Comparison of ENCODE assay signal across 15 cellular contexts in genomic region chr11:59776210-59777066, GRCh38. TPM values are rescaled to one million over a fixed set of nuclear protein-coding genes. Genes with fewer than 3 reads are reported as not detected.
DNase-seq lines count a peak whose midpoint lies in the region; ATAC-seq and TF ChIP-seq lines count a peak whose summit lies in the region.
"Had no signal": no experiment of that assay in that cellular context is flagged by ENCODE, and none has a peak within 500 bp of the region (broad histone marks: within the 10 kb centered on the region; RNA-seq: fewer than 3 reads in every experiment).

No MANE protein-coding gene starts in this region.

- H3K36me3 Mint-ChIP-seq in activated naive CD8-positive, alpha-beta T cell treated with anti-CD3 and anti-CD28 coated beads, Interleukin-2, amount 50 U/mL, for 24 hours (ENCODE audit: low read depth) = peaks cover 1% of the 10 kb centered on the region
- H3K36me3 Mint-ChIP-seq in activated naive CD4-positive, alpha-beta T cell treated with anti-CD3 and anti-CD28 coated beads for 36 hours (ENCODE audit: low read depth) = peaks cover 6% of the 10 kb centered on the region
- H3K36me3 Mint-ChIP-seq: CD4-positive, CD25-positive, alpha-beta regulatory T cell had no signal

- peak; percentile 69 for ATAC-seq in activated naive CD8-positive, alpha-beta T cell treated with anti-CD3 and anti-CD28 coated beads, Interleukin-2, amount 50 U/mL, for 24 hours
- ATAC-seq in left colon (peak; percentile 78), HG03159 (IDR thresholded peaks at IDR 0.05; ENCODE audit: unreplicated experiment) (no peak)

- POLR2A ChIA-PET in HEK293 (lab: Yijun Ruan, JAX) = interaction anchor here (1.6 kb wide), 1 partner anchor 21 kb away, joined by 4 read pairs; no protein-coding TSS in a partner anchor

- no peak overlapping the region for H3K27ac Mint-ChIP-seq in activated naive CD8-positive, alpha-beta T cell treated with anti-CD3 and anti-CD28 coated beads, Interleukin-2, amount 50 U/mL, for 24 hours
- H3K27ac Mint-ChIP-seq in activated naive CD4-positive, alpha-beta T cell treated with anti-CD3 and anti-CD28 coated beads for 36 hours = no peak overlapping the region
- H3K27ac Mint-ChIP-seq: activated naive CD8-positive, alpha-beta T cell; CD4-positive, CD25-positive, alpha-beta regulatory T cell; nephron progenitor cell had no signal

- H3K9me3 ChIP-seq in HEK293 (ENCODE audit: control insufficient read depth, insufficient read depth, low read depth, low read length) = no peaks in the 10 kb centered on the region
- no peaks in the 10 kb centered on the region for H3K9me3 ChIP-seq in SJCRH30 (replicated peaks)

- H3K4me1 Mint-ChIP-seq in activated naive CD8-positive, alpha-beta T cell treated with anti-CD3 and anti-CD28 coated beads, Interleukin-2, amount 50 U/mL, for 24 hours = peaks cover 30% of the 10 kb centered on the region
- H3K4me1 Mint-ChIP-seq in activated naive CD4-positive, alpha-beta T cell treated with anti-CD3 and anti-CD28 coated beads for 36 hours (ENCODE audit: low read depth) = peaks cover 22% of the 10 kb centered on the region

- no peaks in the 10 kb centered on the region for H3K27me3 Mint-ChIP-seq in activated naive CD8-positive, alpha-beta T cell treated with anti-CD3 and anti-CD28 coated beads, Interleukin-2, amount 50 U/mL, for 24 hours
- H3K27me3 Mint-ChIP-seq in activated naive CD4-positive, alpha-beta T cell treated with anti-CD3 and anti-CD28 coated beads for 36 hours (ENCODE audit: low read depth) = no peaks in the 10 kb centered on the region
- H3K27me3 Mint-ChIP-seq: activated naive CD8-positive, alpha-beta T cell; CD4-positive, CD25-positive, alpha-beta regulatory T cell had no signal

- no peak overlapping the region for H3K4me3 ChIP-seq in HEK293 (ENCODE audit: low read depth, low read length)
- H3K4me3 ChIP-seq in SJCRH30 = no peak overlapping the region

- intact Hi-C loops in left colon (cut with DNase I, micrococcal nuclease) = no loop called here
- intact Hi-C loops in activated naive CD4-positive, alpha-beta T cell treated with anti-CD3 and anti-CD28 coated beads for 36 hours (cut with micrococcal nuclease) = loop anchor here (1.0 kb wide), 1 partner anchor 34 kb away; the partner anchor contains the start of gene MRPL16

- TF ChIP-seq CTCF in 22Rv1 (IDR thresholded peaks at IDR 0.05) (no peak), HEK293 (tag by site-specific recombination; IDR thresholded peaks at IDR 0.05) (no peak)

- H3K4me1 ChIP-seq in HEK293 (ENCODE audit: control insufficient read depth, insufficient read depth, low read length) (peaks cover 7% of the 10 kb centered on the region; the same call in 1 of the 2 replicates), SJCRH30 (no peaks in the 10 kb centered on the region)

- DNase-seq in activated naive CD8-positive, alpha-beta T cell treated with anti-CD3 and anti-CD28 coated beads, Interleukin-2, amount 50 U/mL, for 24 hours = no peak
- no peak for DNase-seq in left colon
- DNase-seq in activated effector memory CD4-positive, alpha-beta T cell treated with anti-CD3 and anti-CD28 coated beads, Interleukin-2, amount 50 U/mL, for 16 hours = no peak
- DNase-seq in SJCRH30 = no peak
- DNase-seq in activated naive CD4-positive, alpha-beta T cell treated with anti-CD3 and anti-CD28 coated beads for 36 hours = no peak
- DNase-seq: CD4-positive, CD25-positive, alpha-beta regulatory T cell; foreskin melanocyte; H7; NCI-H446 treated with DMSO at 0.1 percent for 48 hours; nephron progenitor cell; T1000 had no signal

- H3K36me3 ChIP-seq in HEK293 (ENCODE audit: control insufficient read depth in 2 of 2, insufficient read depth in 1 of 2, low read length in 2 of 2) (peaks cover 8 to 45% of the 10 kb centered on the region in 2 experiments; a peak in 2 of 3 replicates), SJCRH30 (peaks cover 4% of the 10 kb centered on the region)

- H3K27ac ChIP-seq in 22Rv1 (peak overlapping the region; percentile 51), HEK293 (ENCODE audit: extremely low read depth, low read depth, low read length) (no peak overlapping the region), SJCRH30 (no peak overlapping the region)

- no peak overlapping the region for H3K4me3 Mint-ChIP-seq in activated naive CD8-positive, alpha-beta T cell treated with anti-CD3 and anti-CD28 coated beads, Interleukin-2, amount 50 U/mL, for 24 hours
- no peak overlapping the region for H3K4me3 Mint-ChIP-seq in activated naive CD4-positive, alpha-beta T cell treated with anti-CD3 and anti-CD28 coated beads for 36 hours
- H3K4me3 Mint-ChIP-seq: activated naive CD8-positive, alpha-beta T cell; CD4-positive, CD25-positive, alpha-beta regulatory T cell; nephron progenitor cell had no signal

- CTCF ChIA-PET in HEK293 (lab: Yijun Ruan, JAX) = interaction anchor here (1.4 to 1.7 kb wide), 2 partner anchors 12 to 25 kb away, joined by 3 to 7 read pairs; no protein-coding TSS in a partner anchor
- CTCF ChIA-PET in activated naive CD4-positive, alpha-beta T cell treated with anti-CD3 and anti-CD28 coated beads for 36 hours (lab: Charles Lee) = no interaction called here

- H3K27me3 ChIP-seq in SJCRH30 = no peaks in the 10 kb centered on the region

- no peaks in the 10 kb centered on the region for H3K9me3 Mint-ChIP-seq in activated naive CD8-positive, alpha-beta T cell treated with anti-CD3 and anti-CD28 coated beads, Interleukin-2, amount 50 U/mL, for 24 hours
- H3K9me3 Mint-ChIP-seq in activated naive CD4-positive, alpha-beta T cell treated with anti-CD3 and anti-CD28 coated beads for 36 hours = no peaks in the 10 kb centered on the region
- H3K9me3 Mint-ChIP-seq: CD4-positive, CD25-positive, alpha-beta regulatory T cell; nephron progenitor cell had no signal

TF ChIP-seq in HEK293, 187 proteins besides CTCF, POLR2A, EP300 and RAD21 (continues in another document):
- TF ChIP-seq ZNF48 (tag by site-specific recombination; IDR thresholded peaks at IDR 0.05) (no peak), ZNF558 (tag by site-specific recombination; IDR thresholded peaks at IDR 0.05) (0 out of 2 replicates have a peak, but pooled peaks have one; percentile 36), PRDM1 (tag by site-specific recombination; IDR thresholded peaks at IDR 0.05) (peak; percentile 60), INSM2 (tag by site-specific recombination; IDR thresholded peaks at IDR 0.05) (peak; percentile 78; the same call in 1 of the 2 replicates), ZNF660 (tag by site-specific recombination; IDR thresholded peaks at IDR 0.05) (0 out of 2 replicates have a peak, but pooled peaks have one; percentile 39), ZBTB21 (tag by site-specific recombination; IDR thresholded peaks at IDR 0.05) (0 out of 2 replicates have a peak, but pooled peaks have one; percentile 50), OSR2 (tag by site-specific recombination; IDR thresholded peaks at IDR 0.05) (peak; percentile 21; the same call in 1 of the 2 replicates), ZNF529 (tag by site-specific recombination; IDR thresholded peaks at IDR 0.05; ENCODE audit: insufficient replicate concordance) (no peak), ZNF571 (tag by site-specific recombination; IDR thresholded peaks at IDR 0.05) (no peak), ZNF350 (tag by site-specific recombination; IDR thresholded peaks at IDR 0.05) (no peak), PRDM10 (tag by site-specific recombination; IDR thresholded peaks at IDR 0.05) (0 out of 2 replicates have a peak, but pooled peaks have one; percentile 11), ZNF629 (tag by site-specific recombination; IDR thresholded peaks at IDR 0.05) (peak; percentile 92)

RNA-seq across cellular contexts. Expression of gene STX3, which starts 21.3 kb away (rescaled TPM):
- total RNA-seq in left colon = 100 to 1,000 TPM in 1 of 2 donors, 10 to 100 TPM in 1; 83.8 to 133 TPM
- total RNA-seq in SJCRH30 (2014; rRNA removed; shearing (Covaris generic)) = 50.6 and 52.6 TPM in 2 replicates
- 1 to 10 TPM; 5.4 to 5.5 TPM for total RNA-seq in activated naive CD4-positive, alpha-beta T cell treated with anti-CD3 and anti-CD28 coated beads for 36 hours

RNA-seq across cellular contexts. Expression of gene MRPL16, which starts 34.1 kb away (rescaled TPM):
- total RNA-seq in left colon = 10 to 100 TPM; 48.5 to 52.3 TPM
- 59.4 and 66.1 TPM in 2 replicates for total RNA-seq in SJCRH30 (2014; rRNA removed; shearing (Covaris generic))
- total RNA-seq in activated naive CD4-positive, alpha-beta T cell treated with anti-CD3 and anti-CD28 coated beads for 36 hours = 10 to 100 TPM; 59.5 to 63.2 TPM
